ENCODE assay signal across 20 cellular contexts in genomic region chr7:64799-65430, GRCh38.
DNase-seq lines count a peak whose midpoint lies in the region; ATAC-seq and TF ChIP-seq lines count a peak whose summit lies in the region.
"Had no signal": no experiment of that assay in that cellular context is flagged by ENCODE, and none has a peak within 500 bp of the region (broad histone marks: within the 10 kb centered on the region; RNA-seq: fewer than 3 reads in every experiment).

No MANE protein-coding gene starts in this region.

- no peaks in the 10 kb centered on the region for H3K36me3 Mint-ChIP-seq in activated T-helper 2 cell treated with anti-CD3 and anti-CD28 coated beads, Interferon-gamma antibody, Interleukin-2, Interleukin-4, amounts not matched to agents 10 μg/mL and 5 μg/mL and 100 μg/mL, durations not matched to agents 14 hours and 24 hours and 36 hours (ENCODE audit: low read depth)
- H3K36me3 Mint-ChIP-seq: type B pancreatic cell, WTC11 had no signal

- no peak for TF ChIP-seq CTCF in heart left ventricle (IDR thresholded peaks at IDR 0.05)

- no peak overlapping the region for H3K27ac ChIP-seq in heart left ventricle
- H3K27ac ChIP-seq: cardiac muscle cell, SJSA1 had no signal

- H3K9me3 ChIP-seq in heart left ventricle = no peaks in the 10 kb centered on the region
- H3K9me3 ChIP-seq: SJSA1 had no signal

- peak; percentile 35 to 66 (median 42) for ATAC-seq in heart left ventricle
- no peak for ATAC-seq in GM18505 (IDR thresholded peaks at IDR 0.05; ENCODE audit: unreplicated experiment)
- ATAC-seq: activated CD8-positive, alpha-beta T cell treated with anti-CD3 and anti-CD28 coated beads, Interleukin-2, amount 10 ng/mL, durations not matched to agents 7 days and 5 days; T-helper 17 cell had no signal

- H3K4me3 ChIP-seq in heart left ventricle = no peak overlapping the region
- H3K4me3 ChIP-seq: cardiac muscle cell, SJSA1 had no signal

- H3K4me3 Mint-ChIP-seq in activated T-helper 2 cell treated with anti-CD3 and anti-CD28 coated beads, Interferon-gamma antibody, Interleukin-2, Interleukin-4, amounts not matched to agents 10 μg/mL and 5 μg/mL and 100 μg/mL, durations not matched to agents 14 hours and 24 hours and 36 hours (ENCODE audit: low read depth) = no peak overlapping the region
- H3K4me3 Mint-ChIP-seq: activated CD8-positive, alpha-beta T cell treated with anti-CD3 and anti-CD28 coated beads, Interleukin-2, amount 10 ng/mL, durations not matched to agents 7 days and 5 days; activated T-cell treated with anti-CD3 and anti-CD28 coated beads, Interleukin-2, amount 50 U/mL, for 72 hours; CD4-positive, alpha-beta T cell; neural crest cell; T-helper 17 cell; type B pancreatic cell; WTC11 had no signal

- no peaks in the 10 kb centered on the region for H3K9me3 Mint-ChIP-seq in activated T-helper 2 cell treated with anti-CD3 and anti-CD28 coated beads, Interferon-gamma antibody, Interleukin-2, Interleukin-4, amounts not matched to agents 10 μg/mL and 5 μg/mL and 100 μg/mL, durations not matched to agents 14 hours and 24 hours and 36 hours
- H3K9me3 Mint-ChIP-seq: activated T-cell treated with anti-CD3 and anti-CD28 coated beads, Interleukin-2, amount 50 U/mL, for 72 hours; CD4-positive, alpha-beta T cell; neural crest cell; type B pancreatic cell; WTC11 had no signal

- H3K4me1 ChIP-seq in heart left ventricle = peaks cover 0 to 23% (median 10%) of the 10 kb centered on the region in 12 donors

- intact Hi-C loops in heart left ventricle (cut with DNase I) (no loop called here), posterior vena cava (cut with DNase I) (no loop called here)
- intact Hi-C loops in activated T-helper 2 cell treated with anti-CD3 and anti-CD28 coated beads, Interferon-gamma antibody, Interleukin-2, Interleukin-4, amounts not matched to agents 10 μg/mL and 5 μg/mL and 100 μg/mL, durations not matched to agents 14 hours and 24 hours and 36 hours (cut with micrococcal nuclease) = no loop called here

- TF ChIP-seq POLR2A in heart left ventricle (IDR thresholded peaks at IDR 0.05) = no peak
- no peak for TF ChIP-seq POLR2A in GM18505 (IDR thresholded peaks at IDR 0.05; ENCODE audit: borderline replicate concordance, extremely low read depth, insufficient read depth, insufficient read length)

- WGBS in heart left ventricle, 4 donors = 58 to 64% (median 63%) methylated on average over 14 of the region's 14 CpGs

- peaks cover 0 to 6% (median 0%) of the 10 kb centered on the region in 9 donors for H3K27me3 ChIP-seq in heart left ventricle
- H3K27me3 ChIP-seq: cardiac muscle cell, SJSA1 had no signal

- no peaks in the 10 kb centered on the region for H3K4me1 Mint-ChIP-seq in activated T-helper 2 cell treated with anti-CD3 and anti-CD28 coated beads, Interferon-gamma antibody, Interleukin-2, Interleukin-4, amounts not matched to agents 10 μg/mL and 5 μg/mL and 100 μg/mL, durations not matched to agents 14 hours and 24 hours and 36 hours (ENCODE audit: low read depth)

- H3K27me3 Mint-ChIP-seq in activated T-helper 2 cell treated with anti-CD3 and anti-CD28 coated beads, Interferon-gamma antibody, Interleukin-2, Interleukin-4, amounts not matched to agents 10 μg/mL and 5 μg/mL and 100 μg/mL, durations not matched to agents 14 hours and 24 hours and 36 hours (ENCODE audit: low read depth) = no peaks in the 10 kb centered on the region

- no peaks in the 10 kb centered on the region for H3K36me3 ChIP-seq in heart left ventricle
- H3K36me3 ChIP-seq: cardiac muscle cell, SJSA1 had no signal

- DNase-seq in ELR (ENCODE audit: low read depth) (peak; percentile 39), T1000 (lab: John Stamatoyannopoulos, UW) (peak; percentile 13), heart left ventricle (peak in 3 of 5 donors; percentile 42 to 49 (median 43)), posterior vena cava (ENCODE audit: low spot score) (peak; percentile 74), mucosa of gallbladder (ENCODE audit: low spot score) (no peak)
- DNase-seq in activated naive CD4-positive, alpha-beta T cell treated with Interleukin-2 at 50 U/mL for 16 hours = no peak
- DNase-seq in activated T-helper 2 cell treated with anti-CD3 and anti-CD28 coated beads, Interferon-gamma antibody, Interleukin-2, Interleukin-4, amounts not matched to agents 10 μg/mL and 5 μg/mL and 100 μg/mL, durations not matched to agents 14 hours and 24 hours and 36 hours (ENCODE audit: low spot score) = no peak
- DNase-seq: activated CD8-positive, alpha-beta T cell treated with anti-CD3 and anti-CD28 coated beads, Interleukin-2, amount 10 ng/mL, durations not matched to agents 7 days and 5 days; activated T-cell treated with anti-CD3 and anti-CD28 coated beads, Interleukin-2, amount 50 U/mL, for 72 hours; CD4-positive, alpha-beta T cell; MM.1S; NCI-H187; stimulated activated naive CD4-positive, alpha-beta T cell; T-helper 17 cell had no signal

- no peak overlapping the region for H3K27ac Mint-ChIP-seq in activated T-helper 2 cell treated with anti-CD3 and anti-CD28 coated beads, Interferon-gamma antibody, Interleukin-2, Interleukin-4, amounts not matched to agents 10 μg/mL and 5 μg/mL and 100 μg/mL, durations not matched to agents 14 hours and 24 hours and 36 hours
- H3K27ac Mint-ChIP-seq: activated CD8-positive, alpha-beta T cell treated with anti-CD3 and anti-CD28 coated beads, Interleukin-2, amount 10 ng/mL, durations not matched to agents 7 days and 5 days; activated T-cell treated with anti-CD3 and anti-CD28 coated beads, Interleukin-2, amount 50 U/mL, for 72 hours; CD4-positive, alpha-beta T cell; T-helper 17 cell; type B pancreatic cell; WTC11 had no signal

Comparison
In these comparisons a context has a peak if more than half of its experiments do, and no peak if none do; other contexts are left out.
1. DNase-seq: peak in ELR (single experiment), T1000 (single experiment), heart left ventricle (3 of 5) and posterior vena cava (single experiment); none in activated naive CD4-positive, alpha-beta T cell treated with Interleukin-2 at 50 U/mL for 16 hours (single experiment), activated T-helper 2 cell treated with anti-CD3 and anti-CD28 coated beads, Interferon-gamma antibody, Interleukin-2, Interleukin-4, amounts not matched to agents 10 μg/mL and 5 μg/mL and 100 μg/mL, durations not matched to agents 14 hours and 24 hours and 36 hours (single experiment) and mucosa of gallbladder (single experiment).